11 cellular contexts compared by ENCODE assay signal in the genomic region with DNA sequence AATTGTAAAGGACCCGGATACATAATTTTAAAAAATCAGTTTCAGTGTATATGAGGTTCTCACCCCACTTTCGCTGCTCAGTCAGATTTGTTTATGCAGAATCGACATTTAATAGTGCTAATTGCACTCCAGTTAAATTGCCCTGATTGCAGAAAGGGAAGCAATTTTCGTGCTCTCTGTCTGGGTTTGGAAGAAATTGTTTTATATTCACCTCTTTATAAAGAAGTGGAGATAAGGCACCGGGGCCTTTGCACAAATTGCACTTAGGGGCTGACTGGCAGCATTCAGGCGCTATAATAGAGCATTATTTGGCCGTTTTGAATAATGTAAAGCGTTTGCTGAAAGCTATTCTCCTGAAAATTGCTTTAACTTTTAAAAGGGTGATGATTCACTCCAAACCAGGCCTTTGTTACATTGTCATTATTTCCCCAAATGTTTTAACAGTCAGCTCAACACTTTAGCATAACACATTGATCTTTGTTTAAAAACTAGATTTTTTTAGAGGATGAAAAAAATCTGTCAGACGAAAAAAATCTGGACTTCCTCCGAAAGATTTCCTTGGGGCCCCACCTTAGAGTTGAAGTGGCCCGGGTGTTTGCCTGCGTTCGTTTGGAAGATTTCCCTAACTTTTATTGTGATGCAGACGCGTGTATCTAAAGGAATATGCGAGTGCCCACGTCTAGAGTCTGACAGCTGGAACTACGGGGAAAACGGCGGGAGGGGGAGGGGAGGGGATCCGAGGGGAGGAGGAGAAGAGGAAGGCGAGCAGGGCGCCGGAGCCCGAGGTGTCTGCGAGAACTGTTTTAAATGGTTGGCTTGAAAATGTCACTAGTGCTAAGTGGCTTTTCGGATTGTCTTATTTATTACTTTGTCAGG. TPM values are rescaled to one million over a fixed set of nuclear protein-coding genes. Genes with fewer than 3 reads are reported as not detected.
DNase-seq lines count a peak whose midpoint lies in the region; ATAC-seq and TF ChIP-seq lines count a peak whose summit lies in the region.
"Had no signal": no experiment of that assay in that cellular context is flagged by ENCODE, and none has a peak within 500 bp of the region (broad histone marks: within the 10 kb centered on the region; RNA-seq: fewer than 3 reads in every experiment).

No MANE protein-coding gene starts in this region.

- H3K27me3 Mint-ChIP-seq in activated naive CD8-positive, alpha-beta T cell treated with anti-CD3 and anti-CD28 coated beads, Interleukin-2, amount 50 U/mL, for 24 hours = peaks cover 84% of the 10 kb centered on the region
- peaks cover 98% of the 10 kb centered on the region for H3K27me3 Mint-ChIP-seq in neural crest cell (ENCODE audit: low read depth)

- H3K4me1 Mint-ChIP-seq in activated naive CD8-positive, alpha-beta T cell treated with anti-CD3 and anti-CD28 coated beads, Interleukin-2, amount 50 U/mL, for 24 hours = peaks cover 49% of the 10 kb centered on the region
- H3K4me1 Mint-ChIP-seq in neural crest cell = peaks cover 61% of the 10 kb centered on the region

- peak overlapping the region; percentile 22 for H3K27ac Mint-ChIP-seq in activated naive CD8-positive, alpha-beta T cell treated with anti-CD3 and anti-CD28 coated beads, Interleukin-2, amount 50 U/mL, for 24 hours
- H3K27ac Mint-ChIP-seq in neural crest cell (ENCODE audit: unreplicated experiment) = no peak overlapping the region
- H3K27ac Mint-ChIP-seq: activated CD8-positive, alpha-beta T cell treated with anti-CD3 and anti-CD28 coated beads for 36 hours had no signal

- no peak for TF ChIP-seq POLR2A in NB4 (IDR thresholded peaks at IDR 0.05; ENCODE audit: extremely low read depth, insufficient read length)

- H3K9me3 Mint-ChIP-seq in activated naive CD8-positive, alpha-beta T cell treated with anti-CD3 and anti-CD28 coated beads, Interleukin-2, amount 50 U/mL, for 24 hours = no peaks in the 10 kb centered on the region
- H3K9me3 Mint-ChIP-seq in neural crest cell = no peaks in the 10 kb centered on the region
- H3K9me3 Mint-ChIP-seq: activated CD8-positive, alpha-beta T cell treated with anti-CD3 and anti-CD28 coated beads for 36 hours had no signal

- ATAC-seq in activated naive CD8-positive, alpha-beta T cell treated with anti-CD3 and anti-CD28 coated beads, Interleukin-2, amount 50 U/mL, for 24 hours = no peak
- ATAC-seq: activated CD8-positive, alpha-beta T cell treated with anti-CD3 and anti-CD28 coated beads for 36 hours had no signal

- peaks cover 4% of the 10 kb centered on the region for H3K36me3 Mint-ChIP-seq in activated naive CD8-positive, alpha-beta T cell treated with anti-CD3 and anti-CD28 coated beads, Interleukin-2, amount 50 U/mL, for 24 hours (ENCODE audit: low read depth)
- H3K36me3 Mint-ChIP-seq in neural crest cell (ENCODE audit: low read depth) = peaks cover 3% of the 10 kb centered on the region

- TF ChIP-seq CTCF in GM06990 (IDR thresholded peaks at IDR 0.05; ENCODE audit: insufficient read depth, low read length, poor library complexity, severe bottlenecking) (no peak), NB4 (IDR thresholded peaks at IDR 0.05; ENCODE audit: low read depth, low read length) (no peak), neural crest cell (conservative IDR thresholded peaks at IDR 0.05) (no peak)

- H3K4me3 Mint-ChIP-seq in activated naive CD8-positive, alpha-beta T cell treated with anti-CD3 and anti-CD28 coated beads, Interleukin-2, amount 50 U/mL, for 24 hours = no peak overlapping the region
- H3K4me3 Mint-ChIP-seq in neural crest cell = peak overlapping the region; percentile 81

- H3K36me3 ChIP-seq in GM06990 (ENCODE audit: control insufficient read depth, insufficient read depth, low read length) = no peaks in the 10 kb centered on the region

- DNase-seq in GM06990 (ENCODE audit: extremely low read depth, insufficient read length) = peak; percentile 12
- peak; percentile 24 for DNase-seq in NB4 (ENCODE audit: low read depth)
- DNase-seq in activated naive CD8-positive, alpha-beta T cell treated with anti-CD3 and anti-CD28 coated beads, Interleukin-2, amount 50 U/mL, for 24 hours = no peak
- DNase-seq in neural crest cell (ENCODE audit: low read depth, low spot score) = no peak
- DNase-seq in GF-D8 (lab: John Stamatoyannopoulos, UW) = no peak
- no peak for DNase-seq in activated gamma-delta T cell (lab: John Stamatoyannopoulos, UW)
- no peak for DNase-seq in LoVo (ENCODE audit: low spot score)
- DNase-seq: activated CD8-positive, alpha-beta T cell treated with anti-CD3 and anti-CD28 coated beads for 36 hours; effector CD4-positive, alpha-beta T cell; IMR-90 had no signal

- H3K27me3 ChIP-seq in GM06990 (replicated peaks; ENCODE audit: control insufficient read depth, insufficient read depth, low read length) = peaks cover 6% of the 10 kb centered on the region

- 0 out of 2 replicates have a peak overlapping the region, but pooled peaks have one; percentile 10 for H3K4me3 ChIP-seq in GM06990 (replicated peaks; ENCODE audit: low read depth, low read length)
- no peak overlapping the region for H3K4me3 ChIP-seq in NB4 (ENCODE audit: low read depth, low read length)
- H3K4me3 ChIP-seq: SK-N-MC had no signal

RNA-seq across cellular contexts. Expression of a gene that starts 2.8 kb away (rescaled TPM):
- 1.9 TPM in 2 replicates for total RNA-seq in neural crest cell
- total RNA-seq: activated CD8-positive, alpha-beta T cell treated with anti-CD3 and anti-CD28 coated beads for 36 hours; IMR-90 had no signal

Comparison
In these comparisons a context has a peak if more than half of its experiments do, and no peak if none do; other contexts are left out.
1. DNase-seq: peak in GM06990 (single experiment) and NB4 (single experiment); none in activated naive CD8-positive, alpha-beta T cell treated with anti-CD3 and anti-CD28 coated beads, Interleukin-2, amount 50 U/mL, for 24 hours (single experiment), neural crest cell (single experiment), GF-D8 (single experiment), activated gamma-delta T cell (single experiment) and LoVo (single experiment).